Comparison of ENCODE assay signal across 8 cellular contexts in the genomic region with DNA sequence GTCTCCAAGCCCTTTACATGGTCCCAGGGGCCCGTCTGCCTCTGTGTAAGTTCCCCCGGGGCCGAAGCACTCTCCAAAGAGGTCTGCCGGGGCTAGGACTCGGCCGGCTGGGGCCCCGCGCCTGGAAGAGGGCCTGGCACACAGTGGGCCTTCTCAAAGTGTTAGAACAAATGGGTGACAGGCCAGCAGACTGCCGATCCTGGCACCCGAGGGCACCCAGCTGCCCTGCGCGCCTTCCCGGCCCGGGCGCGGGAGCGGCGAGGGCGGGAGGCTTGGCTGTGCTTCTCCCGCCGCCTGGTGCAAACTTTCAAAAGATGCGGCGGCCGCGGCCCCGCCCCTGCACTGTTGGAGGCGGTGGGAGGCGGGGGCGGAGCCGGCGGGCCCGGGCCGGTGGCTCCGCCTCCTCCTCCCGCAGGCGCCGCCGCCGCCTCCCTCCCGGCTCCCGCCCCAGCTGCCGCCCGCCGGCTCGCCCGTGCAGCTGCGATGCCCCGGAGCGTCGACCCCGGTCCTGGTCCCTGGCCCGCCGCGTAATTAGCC. TPM values are rescaled to one million over a fixed set of nuclear protein-coding genes. Genes with fewer than 3 reads are reported as not detected.
DNase-seq lines count a peak whose midpoint lies in the region; ATAC-seq, FAIRE-seq and TF ChIP-seq lines count a peak whose summit lies in the region.

A gene with protein sequence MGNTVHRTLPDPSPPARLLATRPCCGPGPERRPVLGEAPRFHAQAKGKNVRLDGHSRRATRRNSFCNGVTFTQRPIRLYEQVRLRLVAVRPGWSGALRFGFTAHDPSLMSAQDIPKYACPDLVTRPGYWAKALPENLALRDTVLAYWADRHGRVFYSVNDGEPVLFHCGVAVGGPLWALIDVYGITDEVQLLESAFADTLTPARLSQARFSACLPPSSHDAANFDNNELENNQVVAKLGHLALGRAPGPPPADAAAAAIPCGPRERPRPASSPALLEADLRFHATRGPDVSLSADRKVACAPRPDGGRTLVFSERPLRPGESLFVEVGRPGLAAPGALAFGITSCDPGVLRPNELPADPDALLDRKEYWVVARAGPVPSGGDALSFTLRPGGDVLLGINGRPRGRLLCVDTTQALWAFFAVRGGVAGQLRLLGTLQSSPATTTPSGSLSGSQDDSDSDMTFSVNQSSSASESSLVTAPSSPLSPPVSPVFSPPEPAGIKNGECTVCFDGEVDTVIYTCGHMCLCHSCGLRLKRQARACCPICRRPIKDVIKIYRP (plus strand): TSS at position 442 of the 537 bp plus-strand sequence. CDS start 144 bp downstream, outside the sequence.

- TF ChIP-seq CTCF in AG09309 (IDR thresholded peaks at IDR 0.05; ENCODE audit: control insufficient read depth, insufficient read depth, low read depth, low read length, missing control alignments) (no peak), Loucy (conservative IDR thresholded peaks at IDR 0.05; ENCODE audit: low read length) (no peak), hepatocyte (IDR thresholded peaks at IDR 0.05; ENCODE audit: poor library complexity) (peak; percentile 5), prostate gland (IDR thresholded peaks at IDR 0.05) (peak in 1 of 4 experiments; percentile 28)

- H3K27ac ChIP-seq in hepatocyte: no peak within 1 kb of the TSS
- peak within 1 kb of the TSS; percentile 83 to 86 for H3K27ac ChIP-seq in prostate gland

- H4K20me1 ChIP-seq in Loucy (ENCODE audit: insufficient read depth, low read length, poor library complexity, severe bottlenecking) (no peaks in the 10 kb centered on the region), hepatocyte (ENCODE audit: insufficient read depth, poor library complexity, severe bottlenecking) (no peaks in the 10 kb centered on the region)

- no peaks in the 10 kb centered on the region for H3K9me3 ChIP-seq in Loucy (ENCODE audit: insufficient read depth, low read depth, low read length)
- H3K9me3 ChIP-seq in hepatocyte (ENCODE audit: low read depth): no peaks in the 10 kb centered on the region
- H3K9me3 ChIP-seq in prostate gland: no peaks in the 10 kb centered on the region

- no peaks in the 10 kb centered on the region for H3F3A ChIP-seq in Loucy (ENCODE audit: low read depth)

- no peaks in the 10 kb centered on the region for H3K9me2 ChIP-seq in Loucy (replicated peaks; ENCODE audit: low read depth, low read length)
- H3K9me2 ChIP-seq in hepatocyte (replicated peaks; ENCODE audit: insufficient read depth): no peaks in the 10 kb centered on the region

- H3K36me3 ChIP-seq in Loucy (ENCODE audit: insufficient read depth, low read length): no peaks in the 10 kb centered on the region
- no peaks in the 10 kb centered on the region for H3K36me3 ChIP-seq in hepatocyte (replicated peaks; ENCODE audit: insufficient read depth, low read depth)
- no peaks in the 10 kb centered on the region for H3K36me3 ChIP-seq in prostate gland

- H3K4me1 ChIP-seq in Loucy (ENCODE audit: insufficient read depth, low read length, poor library complexity, severe bottlenecking) (peaks cover 56% of the 10 kb centered on the region), hepatocyte (ENCODE audit: insufficient read depth) (peaks cover 5% of the 10 kb centered on the region), prostate gland (replicated peaks) (peaks cover 3% of the 10 kb centered on the region)

- H3K4me2 ChIP-seq in Loucy (ENCODE audit: low read depth, low read length, poor library complexity, severe bottlenecking) (peak within 1 kb of the TSS; percentile 77), hepatocyte (peak within 1 kb of the TSS; percentile 97)

- peak within 1 kb of the TSS; percentile 91 for H3K9ac ChIP-seq in Loucy (ENCODE audit: low read depth, low read length, poor library complexity, severe bottlenecking)

- peak; percentile 60 for TF ChIP-seq POLR2A in prostate gland (IDR thresholded peaks at IDR 0.05)

- FAIRE-seq in GM19239 (lab: Jason Lieb, UNC): no peak

- WGBS in hepatocyte (ENCODE audit: low lambda C conversion rate, missing lambda C conversion rate): under 1% methylated on average over 22 of the region's 54 CpGs
- WGBS in prostate gland: under 1% methylated on average over 16 of the region's 54 CpGs

- H3K4me3 ChIP-seq in AG09309 (ENCODE audit: control insufficient read depth, low read depth, low read length) (peak within 1 kb of the TSS; percentile 51), Loucy (ENCODE audit: low read length, poor library complexity, severe bottlenecking) (peak within 1 kb of the TSS; percentile 79), hepatocyte (peak within 1 kb of the TSS; percentile 88), prostate gland (peak within 1 kb of the TSS; percentile 62 to 83)

- H3K27me3 ChIP-seq in Loucy (ENCODE audit: insufficient read depth, low read length, poor library complexity, severe bottlenecking) (no peaks in the 10 kb centered on the region), hepatocyte (peaks cover 10% of the 10 kb centered on the region), prostate gland (replicated peaks; ENCODE audit: insufficient read depth) (no peaks in the 10 kb centered on the region)

- H3K79me2 ChIP-seq in Loucy (ENCODE audit: insufficient read depth, low read length): peaks cover 37% of the 10 kb centered on the region
- H3K79me2 ChIP-seq in hepatocyte: no peaks in the 10 kb centered on the region

- DNase-seq in AG09309 (ENCODE audit: low read depth) (no peak), GM19239 (ENCODE audit: insufficient read length, low spot score) (peak; percentile 44), SKM-1 treated with dmso at 0.1 percent for 144 hours (lab: John Stamatoyannopoulos, UW; ENCODE audit: unreplicated experiment) (peak; percentile 30), astrocyte of the hippocampus (ENCODE audit: low read depth, low spot score) (peak; percentile 85), hepatocyte (ENCODE audit: low spot score) (peak; percentile 91), prostate gland (ENCODE audit: low spot score) (peak; percentile 78)

- intact Hi-C loops in prostate gland (cut with DNase I): loop anchor here (1.0 to 5.0 kb wide), 3 partner anchors 56 to 164 kb away; no protein-coding TSS in a partner anchor

- H2AFZ ChIP-seq in Loucy (ENCODE audit: low read length) (peak within 1 kb of the TSS; percentile 80; the same call in 1 of the 2 replicates), hepatocyte (peak within 1 kb of the TSS; percentile 71)

- no peak for ATAC-seq in HG02840 (IDR thresholded peaks at IDR 0.05; ENCODE audit: low FRiP score, unreplicated experiment)

RNA-seq across cellular contexts. Expression of the gene that starts here (rescaled TPM):
- 3.9 and 5.8 TPM in 2 replicates for total RNA-seq in hepatocyte
- 0.65 and 1.00 TPM in 2 replicates for polyA plus RNA-seq in hepatocyte
- total RNA-seq in prostate gland: 10 to 100 TPM; 23.9 to 39.9 TPM
